8 cellular contexts compared by ENCODE assay signal in the genomic region with DNA sequence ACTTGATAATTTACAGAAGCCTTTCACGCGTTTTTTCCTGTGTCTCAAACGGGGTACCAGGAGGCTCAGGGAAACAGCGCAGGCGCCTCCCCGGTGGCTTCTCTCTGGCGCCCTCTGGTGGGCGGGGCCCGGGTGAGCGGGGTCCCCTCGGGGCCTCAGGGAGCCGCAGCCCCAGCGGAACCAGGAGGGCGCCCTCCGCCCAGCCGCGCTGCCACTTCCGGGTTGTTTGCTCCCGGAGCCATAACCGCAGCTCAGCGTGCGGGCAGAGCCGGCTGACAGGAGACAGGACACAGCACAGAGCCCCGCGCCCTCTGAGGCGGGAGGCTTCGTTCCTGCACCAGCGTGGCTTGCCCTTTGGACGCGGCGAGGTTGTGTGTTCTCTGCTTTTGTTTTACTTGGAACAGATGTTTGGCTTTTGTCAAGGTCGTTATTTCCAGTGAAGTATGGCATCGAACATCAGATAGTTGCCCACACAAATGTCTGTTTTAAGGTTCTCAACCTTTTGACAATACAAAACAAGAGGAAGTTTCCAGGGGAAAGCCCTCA. TPM values are rescaled to one million over a fixed set of nuclear protein-coding genes. Genes with fewer than 3 reads are reported as not detected.
DNase-seq lines count a peak whose midpoint lies in the region; ATAC-seq and TF ChIP-seq lines count a peak whose summit lies in the region.

No MANE protein-coding gene starts in this region.

- 0 to 2% (median 1%) methylated on average over 31 to 33 of the region's 33 CpGs for WGBS in ovary, 3 donors
- 4% methylated on average over 33 of the region's 33 CpGs for WGBS in thymus

- no peaks in the 10 kb centered on the region for H3K36me3 ChIP-seq in CD4-positive, alpha-beta memory T cell (ENCODE audit: insufficient read depth, low read length)
- no peaks in the 10 kb centered on the region for H3K36me3 ChIP-seq in Peyer's patch
- H3K36me3 ChIP-seq in ovary, result no peaks in the 10 kb centered on the region
- H3K36me3 ChIP-seq in thymus (ENCODE audit: control insufficient read depth, insufficient read depth), result no peaks in the 10 kb centered on the region

- H3K9me3 Mint-ChIP-seq in CD4-positive, alpha-beta memory T cell, result peaks cover 2 to 24% (median 14%) of the 10 kb centered on the region in 8 donors

- peak; percentile 82 to 88 (median 83) for DNase-seq in CD4-positive, alpha-beta memory T cell
- DNase-seq in GM19238 (ENCODE audit: insufficient read length, low spot score) (peak; percentile 85), Peyer's patch (peak; percentile 81 to 94 (median 90)), activated T-helper 1 cell treated with Interleukin-2 at 50 U/mL for 16 hours (ENCODE audit: low read depth) (peak; percentile 81), fibroblast of the conjunctiva (ENCODE audit: low read depth) (peak; percentile 5), ovary (peak; percentile 77 to 90 (median 83))

- no peaks in the 10 kb centered on the region for H3K27me3 ChIP-seq in CD4-positive, alpha-beta memory T cell (ENCODE audit: insufficient read depth, low read length)
- no peaks in the 10 kb centered on the region for H3K27me3 ChIP-seq in Peyer's patch
- no peaks in the 10 kb centered on the region for H3K27me3 ChIP-seq in ovary
- H3K27me3 ChIP-seq in thymus (ENCODE audit: control insufficient read depth, insufficient read depth), result no peaks in the 10 kb centered on the region

- H3K4me3 Mint-ChIP-seq in CD4-positive, alpha-beta memory T cell, result peak overlapping the region; percentile 60 to 79 (median 67)

- H3K9me3 ChIP-seq in CD4-positive, alpha-beta memory T cell (ENCODE audit: control insufficient read depth in 1 of 2, low read length in 2 of 2), result no peaks in the 10 kb centered on the region
- H3K9me3 ChIP-seq in Peyer's patch (peaks cover 0 to 7% (median 0%) of the 10 kb centered on the region in 4 donors), ovary (peaks cover 0 to 4% of the 10 kb centered on the region in 2 donors), thymus (ENCODE audit: control insufficient read depth) (peaks cover 2% of the 10 kb centered on the region)

- no peak for TF ChIP-seq EP300 in ovary (IDR thresholded peaks at IDR 0.05)

- peak overlapping the region; percentile 29 to 69 (median 46) for H3K27ac Mint-ChIP-seq in CD4-positive, alpha-beta memory T cell

- H3K4me3 ChIP-seq in CD4-positive, alpha-beta memory T cell (ENCODE audit: low read length in 2 of 2), result peak overlapping the region in 1 of 2 donors; percentile 36
- H3K4me3 ChIP-seq in Peyer's patch (peak overlapping the region; percentile 24 to 57 (median 44)), ovary (peak overlapping the region; percentile 32), thymus (ENCODE audit: low read length) (peak overlapping the region; percentile 44)

- H3K36me3 Mint-ChIP-seq in CD4-positive, alpha-beta memory T cell, result peaks cover 1 to 4% of the 10 kb centered on the region in 2 donors

- H3K4me1 ChIP-seq in CD4-positive, alpha-beta memory T cell (ENCODE audit: insufficient read depth, low read length), result peaks cover 13% of the 10 kb centered on the region
- H3K4me1 ChIP-seq in Peyer's patch (peaks cover 0 to 10% (median 0%) of the 10 kb centered on the region in 4 donors), ovary (ENCODE audit: insufficient read depth) (no peaks in the 10 kb centered on the region), thymus (ENCODE audit: control insufficient read depth, insufficient read depth, low read length) (no peaks in the 10 kb centered on the region)

- peaks cover 5 to 20% (median 14%) of the 10 kb centered on the region in 4 donors for H3K4me1 Mint-ChIP-seq in CD4-positive, alpha-beta memory T cell

- ATAC-seq in HG03439 (IDR thresholded peaks at IDR 0.05; ENCODE audit: unreplicated experiment), result peak; percentile 94

- H3K27ac ChIP-seq in CD4-positive, alpha-beta memory T cell (ENCODE audit: low read depth, low read length), result no peak overlapping the region
- H3K27ac ChIP-seq in Peyer's patch, result peak overlapping the region in 1 of 4 donors; percentile 53
- no peak overlapping the region for H3K27ac ChIP-seq in ovary
- peak overlapping the region; percentile 46 for H3K27ac ChIP-seq in thymus (ENCODE audit: low read depth)

- intact Hi-C loops in CD4-positive, alpha-beta memory T cell (cut with micrococcal nuclease), result loop anchor here (1.0 to 2.0 kb wide), 2 partner anchors 81 to 191 kb away; no protein-coding TSS in a partner anchor
- intact Hi-C loops in ovary (cut with DNase I), result no loop called here

- TF ChIP-seq CTCF in Peyer's patch (IDR thresholded peaks at IDR 0.05), result peak; percentile 54 to 96 (median 84)
- TF ChIP-seq CTCF in ovary (IDR thresholded peaks at IDR 0.05), result peak; percentile 38 to 72 (median 65)

- CTCF ChIA-PET in CD4-positive, alpha-beta memory T cell (lab: Charles Lee; ENCODE audit: partially characterized antibody), result interaction anchor here (1.0 to 3.5 kb wide), 9 partner anchors 10 to 196 kb away, joined by 3 to 10 read pairs (median 7); no protein-coding TSS in a partner anchor

- POLR2A ChIA-PET in CD4-positive, alpha-beta memory T cell (lab: Charles Lee; ENCODE audit: partially characterized antibody), result interaction anchor here (1.0 to 1.2 kb wide), 4 partner anchors 10 to 190 kb away, joined by 3 to 7 read pairs (median 3); no protein-coding TSS in a partner anchor

- peaks cover 0 to 1% of the 10 kb centered on the region in 2 donors for H3K27me3 Mint-ChIP-seq in CD4-positive, alpha-beta memory T cell

- TF ChIP-seq POLR2A in Peyer's patch (IDR thresholded peaks at IDR 0.05), result peak in 1 of 2 donors; percentile 17
- TF ChIP-seq POLR2A in ovary (IDR thresholded peaks at IDR 0.05), result no peak

RNA-seq across cellular contexts. Expression of a gene that starts 6.9 kb away (rescaled TPM):
- 1 to 10 TPM; 1.2 to 2.8 TPM for total RNA-seq in CD4-positive, alpha-beta memory T cell
- polyA plus RNA-seq in CD4-positive, alpha-beta memory T cell, result under 1 TPM; 0.30 to 0.94 TPM
- total RNA-seq in Peyer's patch, result 10 to 100 TPM in 1 of 4 donors, 1 to 10 TPM in 2, not detected in 1; 2.3 to 13.2 (median 5.6) TPM
- total RNA-seq in ovary, result 1 to 10 TPM in 6 of 7 donors, under 1 TPM in 1; 0.83 to 4.6 (median 3.7) TPM
- 1 to 10 TPM in 1 of 2 donors, under 1 TPM in 1; 0.96 to 1.6 TPM for polyA plus RNA-seq in ovary
- 2.6 TPM for polyA plus RNA-seq in thymus

RNA-seq across cellular contexts. Expression of a gene that starts 45.1 kb away (rescaled TPM):
- under 1 TPM; 0.14 to 0.23 TPM for total RNA-seq in CD4-positive, alpha-beta memory T cell
- under 1 TPM; 0.76 to 0.91 TPM for polyA plus RNA-seq in CD4-positive, alpha-beta memory T cell
- 1 to 10 TPM in 1 of 4 donors, not detected in 3; 7.5 TPM for total RNA-seq in Peyer's patch
- total RNA-seq in ovary, result 1 to 10 TPM in 5 of 7 donors, under 1 TPM in 1, not detected in 1; 0.53 to 3.2 (median 2.5) TPM
- 1 to 10 TPM in 1 of 2 donors, under 1 TPM in 1; 0.40 to 8.1 TPM for polyA plus RNA-seq in ovary
- polyA plus RNA-seq in thymus, result 0.41 TPM

Comparison
In these comparisons a context has a peak if more than half of its experiments do, and no peak if none do; other contexts are left out.
1. DNase-seq: peak in every context shown above with its lines; median percentile 90 in Peyer's patch; 85 in GM19238; 83 in CD4-positive, alpha-beta memory T cell; 83 in ovary; 81 in activated T-helper 1 cell treated with Interleukin-2 at 50 U/mL for 16 hours; 5 in fibroblast of the conjunctiva.